21 cellular contexts compared by ENCODE assay signal in the genomic region with DNA sequence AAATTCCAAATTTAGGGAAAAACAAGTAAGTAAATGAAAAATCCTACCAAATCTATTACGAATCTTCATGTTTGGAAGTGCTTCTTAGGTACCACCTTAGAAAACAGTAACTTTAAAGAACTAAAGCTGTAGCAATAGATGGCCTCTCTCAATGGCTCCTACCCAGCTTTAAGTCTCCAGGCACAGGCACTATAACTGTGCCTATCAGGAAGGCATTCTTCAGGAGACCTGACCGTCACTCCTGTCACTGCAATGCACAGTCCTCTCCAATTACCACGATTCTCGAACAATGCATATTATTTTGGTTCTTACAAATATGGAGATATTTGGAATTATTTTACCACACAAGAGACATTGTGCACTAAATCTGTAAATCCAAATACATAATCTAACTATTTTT. TPM values are rescaled to one million over a fixed set of nuclear protein-coding genes. Genes with fewer than 3 reads are reported as not detected.
DNase-seq lines count a peak whose midpoint lies in the region; ATAC-seq and TF ChIP-seq lines count a peak whose summit lies in the region.
"Had no signal": no experiment of that assay in that cellular context is flagged by ENCODE, and none has a peak within 500 bp of the region (broad histone marks: within the 10 kb centered on the region; RNA-seq: fewer than 3 reads in every experiment).

No MANE protein-coding gene starts in this region.

- WGBS in heart right ventricle, 2 donors = 46 to 57% methylated on average over 4 of the region's 4 CpGs
- WGBS in tibial nerve, 2 donors = 59 to 61% methylated on average over 4 of the region's 4 CpGs

- H3K4me1 ChIP-seq in heart right ventricle (peaks cover 21 to 100% (median 93%) of the 10 kb centered on the region in 9 donors), tibial nerve (peaks cover 0 to 86% (median 39%) of the 10 kb centered on the region in 4 donors)

- intact Hi-C loops in Right ventricle myocardium superior (cut with DNase I) (no loop called here), cardiac septum (cut with DNase I) (loop anchor here (5.0 kb wide), 1 partner anchor 49 kb away; no protein-coding TSS in a partner anchor), heart right ventricle (cut with DNase I) (loop anchor here in 3 of 10 donors (5.0 to 10.0 kb wide), 2 partner anchors 39 to 46 kb away; no protein-coding TSS in a partner anchor)

- DNase-seq in Right ventricle myocardium superior = no peak
- no peak for DNase-seq in cardiac septum (ENCODE audit: low spot score)
- no peak for DNase-seq in heart right ventricle
- peak; percentile 42 for DNase-seq in pons (ENCODE audit: low spot score)
- no peak for DNase-seq in tibial nerve (ENCODE audit: low spot score in 2 of 2)
- DNase-seq in NCI-H69 (lab: John Stamatoyannopoulos, UW) = no peak
- DNase-seq: 8988T; C1 segment of cervical spinal cord; DMS53; NCI-H1048; NCI-H146; NCI-H2227 treated with DMSO at 0.1 percent for 48 hours; NCI-H526; NK-92 treated with Interleukin-12 subunit alpha and Interleukin-12 subunit beta, amount 100 ng/mL, for 24 hours; OCI-M1; RPMI8226 had no signal

- TF ChIP-seq CTCF in heart right ventricle (IDR thresholded peaks at IDR 0.05) = no peak
- TF ChIP-seq CTCF in tibial nerve (IDR thresholded peaks at IDR 0.05) = no peak

- H3K36me3 ChIP-seq in heart right ventricle (peaks cover 0 to 30% (median 0%) of the 10 kb centered on the region in 9 donors), tibial nerve (no peaks in the 10 kb centered on the region)

- H3K9me3 ChIP-seq in heart right ventricle (no peaks in the 10 kb centered on the region), tibial nerve (no peaks in the 10 kb centered on the region)
- H3K9me3 ChIP-seq: HAP-1 had no signal

- H3K27me3 ChIP-seq in heart right ventricle (no peaks in the 10 kb centered on the region), tibial nerve (no peaks in the 10 kb centered on the region)

- ATAC-seq in Right ventricle myocardium superior (ENCODE audit: poor library complexity) = peak; percentile 45
- ATAC-seq in heart right ventricle = peak in 3 of 8 donors; percentile 43 to 61 (median 50)
- no peak for ATAC-seq in HG03045 (IDR thresholded peaks at IDR 0.05; ENCODE audit: unreplicated experiment)
- ATAC-seq in GM18868 (IDR thresholded peaks at IDR 0.05; ENCODE audit: unreplicated experiment) = no peak
- ATAC-seq: K562 had no signal

- TF ChIP-seq EP300 in tibial nerve (IDR thresholded peaks at IDR 0.05) = no peak

- no peak for TF ChIP-seq POLR2A in tibial nerve (IDR thresholded peaks at IDR 0.05)

- peak overlapping the region in 7 of 10 donors; percentile 18 to 100 (median 43) for H3K27ac ChIP-seq in heart right ventricle
- H3K27ac ChIP-seq in tibial nerve = peak overlapping the region in 3 of 4 donors; percentile 42 to 76 (median 69)
- H3K27ac ChIP-seq: HL-60 had no signal

- H3K4me3 ChIP-seq in heart right ventricle = peak overlapping the region in 3 of 10 donors; percentile 1 to 15 (median 2)
- no peak overlapping the region for H3K4me3 ChIP-seq in tibial nerve
- H3K4me3 ChIP-seq: HAP-1, K562 had no signal

RNA-seq across cellular contexts. Expression of gene NFIB, which starts 12.9 kb away (rescaled TPM):
- total RNA-seq in Right ventricle myocardium superior = 104 TPM
- 129 TPM for total RNA-seq in cardiac septum
- 100 to 1,000 TPM in 9 of 10 donors, 10 to 100 TPM in 1; 96.8 to 145 (median 126) TPM for total RNA-seq in heart right ventricle
- polyA plus RNA-seq in heart right ventricle = 10 to 100 TPM; 16.7 to 37.2 TPM
- 100 to 1,000 TPM in 1 of 4 donors, 10 to 100 TPM in 3; 52.1 to 125 (median 78.1) TPM for total RNA-seq in tibial nerve
